In genomic region chr19:797528-798414, GRCh38 we compare ENCODE assay signal across 8 cellular contexts. TPM values are rescaled to one million over a fixed set of nuclear protein-coding genes. Genes with fewer than 3 reads are reported as not detected.
DNase-seq lines count a peak whose midpoint lies in the region; ATAC-seq and TF ChIP-seq lines count a peak whose summit lies in the region.

No MANE protein-coding gene starts in this region.

- TF ChIP-seq CTCF in fibroblast of the aortic adventitia (IDR thresholded peaks at IDR 0.05; ENCODE audit: insufficient read depth, low read length) (no peak), nephron progenitor cell (IDR thresholded peaks at IDR 0.05) (no peak)

- DNase-seq in DMS153 (lab: John Stamatoyannopoulos, UW): peak; percentile 2
- peak; percentile 74 for DNase-seq in KG1 (lab: John Stamatoyannopoulos, UW)
- peak; percentile 86 for DNase-seq in RPMI7951 (ENCODE audit: low read depth)
- DNase-seq in activated T-helper 9 cell treated with anti-CD3 and anti-CD28 coated beads, Interleukin-2, amount 50 U/mL, for 16 hours (ENCODE audit: low read depth): peak; percentile 79
- peak; percentile 83 for DNase-seq in fibroblast of the aortic adventitia (ENCODE audit: low read depth)
- peak; percentile 85 for DNase-seq in nephron progenitor cell
- peak; percentile 95 for DNase-seq in stimulated activated naive CD8-positive, alpha-beta T cell treated with anti-CD3 and anti-CD28 coated beads, Interleukin-15, Interleukin-2, amounts not matched to agents 100 U/mL and 50 U/mL, for 24 hours

- peak overlapping the region; percentile 96 for H3K4me3 Mint-ChIP-seq in nephron progenitor cell

- H3K9me3 Mint-ChIP-seq in nephron progenitor cell: no peaks in the 10 kb centered on the region

- H3K27ac Mint-ChIP-seq in nephron progenitor cell: peak overlapping the region; percentile 96

- peaks cover 11% of the 10 kb centered on the region for H3K36me3 Mint-ChIP-seq in nephron progenitor cell (ENCODE audit: low read depth)

- H3K4me3 ChIP-seq in fibroblast of the aortic adventitia (ENCODE audit: low read depth, low read length): peak overlapping the region; percentile 83

- peaks cover 51% of the 10 kb centered on the region for H3K4me1 Mint-ChIP-seq in nephron progenitor cell

- no peaks in the 10 kb centered on the region for H3K27me3 Mint-ChIP-seq in nephron progenitor cell (ENCODE audit: low read depth, poor library complexity)

- peak; percentile 28 for ATAC-seq in GM21717 (IDR thresholded peaks at IDR 0.05; ENCODE audit: unreplicated experiment)
- ATAC-seq in stimulated activated naive CD8-positive, alpha-beta T cell treated with anti-CD3 and anti-CD28 coated beads, Interleukin-15, Interleukin-2, amounts not matched to agents 100 U/mL and 50 U/mL, for 24 hours: peak; percentile 40

RNA-seq across cellular contexts. Expression of gene PTBP1, which starts 0.5 kb away (rescaled TPM):
- total RNA-seq in RPMI7951 (2014; rRNA removed; shearing (Covaris generic)): 112 and 121 TPM in 2 replicates
- total RNA-seq in fibroblast of the aortic adventitia (ENCODE audit: low replicate concordance): 30.9 and 121 TPM in 2 replicates

RNA-seq across cellular contexts. Expression of gene PLPPR3, which starts 24.0 kb away (rescaled TPM):
- not detected in 2 replicates for total RNA-seq in RPMI7951 (2014; rRNA removed; shearing (Covaris generic))
- total RNA-seq in fibroblast of the aortic adventitia (ENCODE audit: low replicate concordance): 0.18 and 0.33 TPM in 2 replicates

RNA-seq across cellular contexts. Expression of gene AZU1, which starts 29.9 kb away (rescaled TPM):
- total RNA-seq in RPMI7951 (2014; rRNA removed; shearing (Covaris generic)): not detected in 2 replicates
- not detected in 2 replicates for total RNA-seq in fibroblast of the aortic adventitia (ENCODE audit: low replicate concordance)

RNA-seq across cellular contexts. Expression of gene PRTN3, which starts 43.0 kb away (rescaled TPM):
- total RNA-seq in RPMI7951 (2014; rRNA removed; shearing (Covaris generic)): not detected in 2 replicates
- not detected in 2 replicates for total RNA-seq in fibroblast of the aortic adventitia (ENCODE audit: low replicate concordance)

RNA-seq across cellular contexts. Expression of gene MISP, which starts 46.9 kb away (rescaled TPM):
- not detected in 2 replicates for total RNA-seq in RPMI7951 (2014; rRNA removed; shearing (Covaris generic))
- 0.09 TPM in 1 of 2 replicates, not detected in the other for total RNA-seq in fibroblast of the aortic adventitia (ENCODE audit: low replicate concordance)

Comparison
In these comparisons a context has a peak if more than half of its experiments do, and no peak if none do; other contexts are left out.
1. Peak in every context shown above with its lines: DNase-seq, ATAC-seq and H3K4me3 ChIP-seq.
2. DNase-seq: peak in every context shown above with its lines; median percentile 95 in stimulated activated naive CD8-positive, alpha-beta T cell treated with anti-CD3 and anti-CD28 coated beads, Interleukin-15, Interleukin-2, amounts not matched to agents 100 U/mL and 50 U/mL, for 24 hours; 86 in RPMI7951; 85 in nephron progenitor cell; 83 in fibroblast of the aortic adventitia; 79 in activated T-helper 9 cell treated with anti-CD3 and anti-CD28 coated beads, Interleukin-2, amount 50 U/mL, for 16 hours; 74 in KG1; 2 in DMS153.